In the genomic region with DNA sequence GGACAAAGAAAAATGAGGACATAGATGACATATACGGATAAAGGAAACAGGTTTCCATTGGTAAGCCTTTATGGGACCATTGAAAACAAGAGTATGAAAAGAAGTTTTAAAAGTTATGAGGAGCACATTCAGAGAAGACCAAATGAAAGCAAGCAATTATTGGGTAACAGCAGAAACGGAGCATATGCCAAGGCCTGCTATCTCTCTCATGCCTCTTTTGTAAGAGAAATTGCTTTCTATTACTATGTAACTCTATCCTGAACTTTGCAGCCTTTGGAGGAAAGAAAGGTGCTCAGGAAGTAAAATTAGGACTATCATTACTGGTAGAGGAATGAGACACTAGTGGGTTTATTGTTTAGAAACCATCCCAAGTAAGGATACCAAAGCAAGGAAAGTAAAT, we compare ENCODE assay signal across 22 cellular contexts.
"Had no signal": no experiment of that assay in that cellular context is flagged by ENCODE, and none has a peak within 500 bp of the region (broad histone marks: within the 10 kb centered on the region; RNA-seq: fewer than 3 reads in every experiment).

No MANE protein-coding gene starts in this region.

- H3K9me3 ChIP-seq: esophagus muscularis mucosa, gastrocnemius medialis, heart right ventricle, left ventricle myocardium inferior, neutrophil, stomach, thoracic aorta, transverse colon had no signal

- H3K9me3 Mint-ChIP-seq: dendritic cell treated with granulocyte-macrophage colony-stimulating factor and Interleukin-4, amounts not matched to agents 40 ng/mL and 50 ng/mL, for 4 days; effector memory CD8-positive, alpha-beta T cell; naive B cell; nephron had no signal

- H3K27me3 ChIP-seq: esophagus muscularis mucosa, gastrocnemius medialis, heart right ventricle, neutrophil, stomach, transverse colon had no signal

- H3K27me3 Mint-ChIP-seq: dendritic cell treated with granulocyte-macrophage colony-stimulating factor and Interleukin-4, amounts not matched to agents 40 ng/mL and 50 ng/mL, for 4 days; effector memory CD8-positive, alpha-beta T cell; naive B cell had no signal

- H3K4me1 ChIP-seq: stomach had no signal

- H3K4me3 ChIP-seq: esophagus muscularis mucosa, gastrocnemius medialis, heart right ventricle, left ventricle myocardium inferior, lung, stomach, thoracic aorta, transverse colon had no signal

- DNase-seq: effector memory CD8-positive, alpha-beta T cell; gastrocnemius medialis; heart right ventricle; hypothalamus; islet precursor cell; left ventricle myocardium inferior; mesenchymal stem cell; naive B cell; posterior cingulate gyrus; stimulated activated CD4-positive, alpha-beta T cell treated with anti-CD3 and anti-CD28 coated beads, Interleukin-12 subunit alpha, Interleukin-12 subunit beta, amount 100 ng/mL, for 4 hours; stimulated activated naive CD4-positive, alpha-beta T cell; stomach; substantia nigra; transverse colon had no signal

- H3K36me3 ChIP-seq: esophagus muscularis mucosa, gastrocnemius medialis, heart right ventricle, left ventricle myocardium inferior, neutrophil, stomach, thoracic aorta, transverse colon had no signal

- H3K4me1 Mint-ChIP-seq: naive B cell, nephron had no signal

- H3K4me3 Mint-ChIP-seq: dendritic cell treated with granulocyte-macrophage colony-stimulating factor and Interleukin-4, amounts not matched to agents 40 ng/mL and 50 ng/mL, for 4 days; effector memory CD8-positive, alpha-beta T cell; naive B cell; nephron had no signal

- H3K36me3 Mint-ChIP-seq: naive B cell had no signal

- FAIRE-seq: colon had no signal

- ATAC-seq: effector memory CD8-positive, alpha-beta T cell; gastrocnemius medialis had no signal

- H3K27ac ChIP-seq: epithelial cell of prostate, gastrocnemius medialis, left ventricle myocardium inferior, neutrophil, stomach, transverse colon had no signal

- H3K27ac Mint-ChIP-seq: dendritic cell treated with granulocyte-macrophage colony-stimulating factor and Interleukin-4, amounts not matched to agents 40 ng/mL and 50 ng/mL, for 4 days; effector memory CD8-positive, alpha-beta T cell; naive B cell; nephron had no signal
